In the genomic region with DNA sequence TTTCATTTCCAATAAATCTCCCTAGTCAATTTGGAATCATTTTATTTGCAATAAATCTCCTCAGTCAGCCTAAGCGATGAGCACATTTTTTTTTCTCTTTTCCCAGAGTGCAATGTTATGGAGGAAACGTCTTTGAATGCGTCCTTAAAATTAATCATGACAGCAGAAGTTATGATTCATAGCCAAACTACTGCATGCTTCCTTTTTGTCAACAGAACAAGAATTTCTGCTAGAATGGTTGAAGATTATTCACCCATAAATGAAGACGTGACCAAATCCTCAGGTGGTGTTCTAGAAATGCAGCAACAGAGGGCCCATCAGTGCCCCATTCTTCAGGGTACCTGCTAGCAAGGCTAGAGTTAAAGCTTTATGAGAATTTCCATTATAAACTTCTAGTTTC, we compare ENCODE assay signal across 2 cellular contexts.
TF ChIP-seq lines count a peak whose summit lies in the region.

No MANE protein-coding gene starts in this region.

TF ChIP-seq in IMR-90, 13 proteins besides CTCF, POLR2A, EP300 and RAD21:
- TF ChIP-seq FOS (IDR thresholded peaks at IDR 0.05; ENCODE audit: low read depth, low read length) (no peak), CEBPB (IDR thresholded peaks at IDR 0.05; ENCODE audit: low read depth, low read length) (no peak), RCOR1 (IDR thresholded peaks at IDR 0.05; ENCODE audit: insufficient replicate concordance, low read length) (no peak), MAZ (IDR thresholded peaks at IDR 0.05; ENCODE audit: borderline replicate concordance, low read depth, low read length) (no peak), RFX5 (IDR thresholded peaks at IDR 0.05; ENCODE audit: low read depth, low read length) (no peak), NFE2L2 (IDR thresholded peaks at IDR 0.05; ENCODE audit: low read depth, low read length) (no peak), MXI1 (IDR thresholded peaks at IDR 0.05; ENCODE audit: borderline replicate concordance, low read depth, low read length) (no peak), CHD1 (IDR thresholded peaks at IDR 0.05; ENCODE audit: low read depth, low read length) (no peak), MAFK (IDR thresholded peaks at IDR 0.05; ENCODE audit: low read depth, low read length) (no peak), SMC3 (IDR thresholded peaks at IDR 0.05; ENCODE audit: low read depth, low read length) (no peak), BHLHE40 (IDR thresholded peaks at IDR 0.05; ENCODE audit: low read depth, low read length) (no peak)
- TF ChIP-seq, protein P1, sequence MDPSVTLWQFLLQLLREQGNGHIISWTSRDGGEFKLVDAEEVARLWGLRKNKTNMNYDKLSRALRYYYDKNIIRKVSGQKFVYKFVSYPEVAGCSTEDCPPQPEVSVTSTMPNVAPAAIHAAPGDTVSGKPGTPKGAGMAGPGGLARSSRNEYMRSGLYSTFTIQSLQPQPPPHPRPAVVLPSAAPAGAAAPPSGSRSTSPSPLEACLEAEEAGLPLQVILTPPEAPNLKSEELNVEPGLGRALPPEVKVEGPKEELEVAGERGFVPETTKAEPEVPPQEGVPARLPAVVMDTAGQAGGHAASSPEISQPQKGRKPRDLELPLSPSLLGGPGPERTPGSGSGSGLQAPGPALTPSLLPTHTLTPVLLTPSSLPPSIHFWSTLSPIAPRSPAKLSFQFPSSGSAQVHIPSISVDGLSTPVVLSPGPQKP (IDR thresholded peaks at IDR 0.05; ENCODE audit: borderline replicate concordance, low read depth, low read length) = no peak
- TF ChIP-seq, protein P2, sequence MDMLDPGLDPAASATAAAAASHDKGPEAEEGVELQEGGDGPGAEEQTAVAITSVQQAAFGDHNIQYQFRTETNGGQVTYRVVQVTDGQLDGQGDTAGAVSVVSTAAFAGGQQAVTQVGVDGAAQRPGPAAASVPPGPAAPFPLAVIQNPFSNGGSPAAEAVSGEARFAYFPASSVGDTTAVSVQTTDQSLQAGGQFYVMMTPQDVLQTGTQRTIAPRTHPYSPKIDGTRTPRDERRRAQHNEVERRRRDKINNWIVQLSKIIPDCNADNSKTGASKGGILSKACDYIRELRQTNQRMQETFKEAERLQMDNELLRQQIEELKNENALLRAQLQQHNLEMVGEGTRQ (IDR thresholded peaks at IDR 0.05; ENCODE audit: low read depth, low read length) = no peak

TF ChIP-seq in endothelial cell of umbilical vein, 7 proteins besides CTCF, POLR2A, EP300 and RAD21:
- TF ChIP-seq EZH2 (IDR thresholded peaks at IDR 0.05; ENCODE audit: borderline replicate concordance, low read depth, low read length, severe bottlenecking) = no peak
- TF ChIP-seq JUN (IDR thresholded peaks at IDR 0.05; ENCODE audit: borderline replicate concordance, insufficient read depth, insufficient read length, low read depth) = peak; percentile 21
- TF ChIP-seq FOS (IDR thresholded peaks at IDR 0.05; ENCODE audit: borderline replicate concordance, insufficient read depth, low read length) = peak; percentile 68
